Comparison of ENCODE assay signal across 9 cellular contexts in genomic region chr12:91381309-91381804, GRCh38.
DNase-seq lines count a peak whose midpoint lies in the region; ATAC-seq, FAIRE-seq and TF ChIP-seq lines count a peak whose summit lies in the region.
"Had no signal": no experiment of that assay in that cellular context is flagged by ENCODE, and none has a peak within 500 bp of the region (broad histone marks: within the 10 kb centered on the region; RNA-seq: fewer than 3 reads in every experiment).

No MANE protein-coding gene starts in this region.

- DNase-seq in GM13976 (ENCODE audit: low spot score) (peak; percentile 12), NCI-H748 treated with DMSO at 0.1 percent for 48 hours (lab: John Stamatoyannopoulos, UW) (peak; percentile 88), cerebellar cortex (ENCODE audit: low spot score) (peak; percentile 99), inferior parietal cortex (ENCODE audit: extremely low spot score) (peak; percentile 96), UCSD-AML1 (lab: John Stamatoyannopoulos, UW; ENCODE audit: unreplicated experiment) (no peak)

- peak overlapping the region; percentile 68 to 76 (median 70) for H3K9ac ChIP-seq in skeletal muscle tissue (ENCODE audit: low read depth in 1 of 3, low read length in 3 of 3)

- peak overlapping the region; percentile 70 for H3K27ac ChIP-seq in skeletal muscle tissue (ENCODE audit: low read depth, low read length)
- H3K27ac ChIP-seq: HL-60 had no signal

- ATAC-seq in HG02970 (IDR thresholded peaks at IDR 0.05; ENCODE audit: low FRiP score, unreplicated experiment): peak; percentile 30

- no peaks in the 10 kb centered on the region for H3K27me3 ChIP-seq in skeletal muscle tissue (ENCODE audit: control insufficient read depth in 3 of 3, insufficient read depth in 3 of 3, low read length in 3 of 3)

- H3K36me3 ChIP-seq in skeletal muscle tissue (ENCODE audit: control insufficient read depth in 3 of 3, insufficient read depth in 3 of 3, low read length in 3 of 3): no peaks in the 10 kb centered on the region

- peaks cover 0 to 3% (median 0%) of the 10 kb centered on the region in 3 donors for H3K4me1 ChIP-seq in skeletal muscle tissue (ENCODE audit: control insufficient read depth in 3 of 3, insufficient read depth in 3 of 3, low read length in 3 of 3)

- H3K9me3 ChIP-seq in skeletal muscle tissue (ENCODE audit: control insufficient read depth in 3 of 3, low read length in 3 of 3): no peaks in the 10 kb centered on the region

- peak overlapping the region; percentile 65 to 91 (median 79) for H3K4me3 ChIP-seq in skeletal muscle tissue (ENCODE audit: low read length in 3 of 3)

- peak; percentile 89 for FAIRE-seq in A204.1 (lab: Jason Lieb, UNC)

- in situ Hi-C loops in GM13976 (cut with MboI; ENCODE audit: low sequenced_read_pairs, unreplicated experiment): loop anchor here (25.0 kb wide), 3 partner anchors 756 to 1206 kb away; partner anchors contain the start of gene BTG1

- no peak for TF ChIP-seq CTCF in GM13976 (IDR thresholded peaks at IDR 0.05; ENCODE audit: borderline replicate concordance, control extremely low read depth, extremely low read depth, insufficient read depth, missing control alignments)
